ENCODE assay signal across 22 cellular contexts in the genomic region with DNA sequence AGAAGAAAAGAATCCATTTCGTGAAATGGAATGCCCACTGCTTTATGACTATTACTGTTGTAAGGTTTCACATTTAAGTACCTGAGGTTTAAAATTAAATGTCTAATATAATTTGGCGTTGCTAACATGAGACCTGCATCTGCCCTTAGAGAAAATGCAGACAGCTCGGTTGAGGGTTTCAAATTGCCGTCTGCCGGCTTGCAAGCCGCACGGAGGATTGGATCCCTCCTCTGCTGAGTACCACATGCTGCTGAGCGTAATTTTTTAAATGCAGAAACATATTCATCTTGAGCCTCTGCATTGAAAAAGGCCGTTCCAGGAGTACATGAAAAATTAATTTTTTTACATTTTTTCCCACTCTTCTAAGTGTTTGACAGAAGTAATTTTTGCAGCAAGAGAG.
A peak's percentile ranks its signal among the peaks of the same experiment; 100 is the strongest.
DNase-seq lines count a peak whose midpoint lies in the region; ATAC-seq, FAIRE-seq and TF ChIP-seq lines count a peak whose summit lies in the region.
"Had no signal": no experiment of that assay in that cellular context is flagged by ENCODE, and none has a peak within 500 bp of the region (broad histone marks: within the 10 kb centered on the region; RNA-seq: fewer than 3 reads in every experiment).

No MANE protein-coding gene starts in this region.

- no peak overlapping the region for H3K9ac ChIP-seq in HepG2 (ENCODE audit: insufficient read depth, low read depth, low read length)

- WGBS in HepG2 (ENCODE audit: low lambda C conversion rate), result 100% methylated on average over 9 of the region's 9 CpGs

- H3K27me3 ChIP-seq in HepG2 (ENCODE audit: control insufficient read depth in 1 of 2, insufficient read depth in 2 of 2, low read length in 2 of 2), result no peaks in the 10 kb centered on the region

- CTCF ChIA-PET in HepG2 (lab: Yijun Ruan, JAX; ENCODE audit: low intra/inter-chr PET ratio, low total read pairs), result interaction anchor here (2.0 kb wide), 1 partner anchor 246 kb away, joined by 18 read pairs; no protein-coding TSS in a partner anchor

- FAIRE-seq in HepG2 (lab: Jason Lieb, UNC), result no peak
- FAIRE-seq: A549, GM19239, H1 had no signal

- H3K36me3 Mint-ChIP-seq in activated T-helper 2 cell treated with anti-CD3 and anti-CD28 coated beads, Interferon-gamma antibody, Interleukin-2, Interleukin-4, amounts not matched to agents 10 μg/mL and 5 μg/mL and 100 μg/mL, durations not matched to agents 14 hours and 24 hours and 36 hours (ENCODE audit: low read depth), result no peaks in the 10 kb centered on the region
- H3K36me3 Mint-ChIP-seq: IgD-negative memory B cell had no signal

- no peak overlapping the region for H3K4me2 ChIP-seq in HepG2 (ENCODE audit: low read depth, low read length)
- H3K4me2 ChIP-seq: A549 had no signal

- H3K9me3 ChIP-seq in HepG2 (ENCODE audit: low read length), result no peaks in the 10 kb centered on the region
- H3K9me3 ChIP-seq: A549, Caco-2 had no signal

- no peak overlapping the region for H3K27ac ChIP-seq in coronary artery
- H3K27ac ChIP-seq in HepG2 (ENCODE audit: extremely low read length, insufficient read depth, low read length), result no peak overlapping the region
- H3K27ac ChIP-seq: 22Rv1, A549, C4-2B, HL-60 had no signal

- TF ChIP-seq EP300 in HepG2 (IDR thresholded peaks at IDR 0.05; ENCODE audit: low read depth in 2 of 2, low read length in 2 of 2) (no peak), HepG2 (CRISPR knock-in tag; IDR thresholded peaks at IDR 0.05; ENCODE audit: borderline replicate concordance) (no peak)

- no peak overlapping the region for H3K27ac Mint-ChIP-seq in activated T-helper 2 cell treated with anti-CD3 and anti-CD28 coated beads, Interferon-gamma antibody, Interleukin-2, Interleukin-4, amounts not matched to agents 10 μg/mL and 5 μg/mL and 100 μg/mL, durations not matched to agents 14 hours and 24 hours and 36 hours
- H3K27ac Mint-ChIP-seq: CD4-positive, alpha-beta T cell; IgD-negative memory B cell had no signal

- TF ChIP-seq POLR2A in HepG2 (IDR thresholded peaks at IDR 0.05; ENCODE audit: insufficient read depth in 1 of 2, low read depth in 2 of 2, low read length in 2 of 2), result no peak

- POLR2A ChIA-PET in HepG2 (lab: Yijun Ruan, JAX), result no interaction called here

- BruUV-seq in HepG2 (replicated peaks; lab: Mats Ljungman, UMichigan), result no TSS peak

- TF ChIP-seq RAD21 in HepG2 (CRISPR knock-in tag; IDR thresholded peaks at IDR 0.05), result no peak

- H3K4me1 Mint-ChIP-seq in activated T-helper 2 cell treated with anti-CD3 and anti-CD28 coated beads, Interferon-gamma antibody, Interleukin-2, Interleukin-4, amounts not matched to agents 10 μg/mL and 5 μg/mL and 100 μg/mL, durations not matched to agents 14 hours and 24 hours and 36 hours (ENCODE audit: low read depth), result no peaks in the 10 kb centered on the region
- H3K4me1 Mint-ChIP-seq: IgD-negative memory B cell had no signal

- H3K4me3 ChIP-seq in coronary artery, result no peak overlapping the region
- H3K4me3 ChIP-seq in HepG2 (replicated peaks in 1 of 3; ENCODE audit: insufficient read depth in 1 of 3, low read depth in 2 of 3, low read length in 3 of 3), result no peak overlapping the region
- H3K4me3 ChIP-seq: A549 had no signal

- H4K20me1 ChIP-seq in HepG2 (ENCODE audit: insufficient read depth, low read length), result no peaks in the 10 kb centered on the region

- no peak overlapping the region for H2AFZ ChIP-seq in HepG2 (ENCODE audit: low read length)

- no peaks in the 10 kb centered on the region for H3K27me3 Mint-ChIP-seq in activated T-helper 2 cell treated with anti-CD3 and anti-CD28 coated beads, Interferon-gamma antibody, Interleukin-2, Interleukin-4, amounts not matched to agents 10 μg/mL and 5 μg/mL and 100 μg/mL, durations not matched to agents 14 hours and 24 hours and 36 hours (ENCODE audit: low read depth)
- H3K27me3 Mint-ChIP-seq: IgD-negative memory B cell had no signal

- H3K36me3 ChIP-seq in HepG2 (replicated peaks in 1 of 2; ENCODE audit: control insufficient read depth in 1 of 2, insufficient read depth in 2 of 2, low read length in 2 of 2), result peaks cover 15 to 57% of the 10 kb centered on the region in 2 experiments

- in situ Hi-C loops in HepG2 (cut with HindIII; ENCODE audit: extremely low pct_ligation_motif_present, low pct_unique_long_range_greater_than_20kb), result no loop called here

- TF ChIP-seq CTCF in coronary artery (IDR thresholded peaks at IDR 0.05) (no peak), HepG2 (CRISPR knock-in tag; IDR thresholded peaks at IDR 0.05) (no peak)

- no peak overlapping the region for H3K4me3 Mint-ChIP-seq in activated T-helper 2 cell treated with anti-CD3 and anti-CD28 coated beads, Interferon-gamma antibody, Interleukin-2, Interleukin-4, amounts not matched to agents 10 μg/mL and 5 μg/mL and 100 μg/mL, durations not matched to agents 14 hours and 24 hours and 36 hours (ENCODE audit: low read depth)
- H3K4me3 Mint-ChIP-seq: CD4-positive, alpha-beta T cell; IgD-negative memory B cell had no signal

- peaks cover 11% of the 10 kb centered on the region for H3K9me3 Mint-ChIP-seq in activated T-helper 2 cell treated with anti-CD3 and anti-CD28 coated beads, Interferon-gamma antibody, Interleukin-2, Interleukin-4, amounts not matched to agents 10 μg/mL and 5 μg/mL and 100 μg/mL, durations not matched to agents 14 hours and 24 hours and 36 hours

- DNase-seq in NCI-H2227 treated with DMSO at 0.1 percent for 48 hours (lab: John Stamatoyannopoulos, UW) (peak; percentile 90), NCI-H2227 (lab: John Stamatoyannopoulos, UW; ENCODE audit: unreplicated experiment) (no peak), coronary artery (ENCODE audit: low spot score) (peak; percentile 3), left kidney (ENCODE audit: low read depth, low spot score) (peak; percentile 51), DMS79 treated with DMSO at 0.1 percent for 48 hours (lab: John Stamatoyannopoulos, UW) (no peak), HepG2 (ENCODE audit: low spot score) (no peak)
- DNase-seq in effector CD4-positive, alpha-beta T cell, result no peak
- no peak for DNase-seq in activated T-helper 2 cell treated with anti-CD3 and anti-CD28 coated beads, Interferon-gamma antibody, Interleukin-2, Interleukin-4, amounts not matched to agents 10 μg/mL and 5 μg/mL and 100 μg/mL, durations not matched to agents 14 hours and 24 hours and 36 hours (ENCODE audit: low spot score)
- DNase-seq: AML-193; Caco-2; CD4-positive, alpha-beta T cell; DMS153; DMS79; GF-D8; HCEC 1CT had no signal

- peaks cover 8% of the 10 kb centered on the region; the same call in 1 of the 2 replicates for H3K4me1 ChIP-seq in HepG2 (ENCODE audit: insufficient read depth, low read length)
- H3K4me1 ChIP-seq: Caco-2 had no signal

- no peaks in the 10 kb centered on the region for H3K79me2 ChIP-seq in HepG2 (ENCODE audit: insufficient read depth, low read length)

- ATAC-seq in HepG2, result no peak
- ATAC-seq: A549 had no signal

- intact Hi-C loops in HepG2 (cut with micrococcal nuclease; ENCODE audit: unreplicated experiment), result no loop called here
- intact Hi-C loops in activated T-helper 2 cell treated with anti-CD3 and anti-CD28 coated beads, Interferon-gamma antibody, Interleukin-2, Interleukin-4, amounts not matched to agents 10 μg/mL and 5 μg/mL and 100 μg/mL, durations not matched to agents 14 hours and 24 hours and 36 hours (cut with micrococcal nuclease), result no loop called here

TF ChIP-seq in HepG2, 621 proteins besides CTCF, POLR2A, EP300 and RAD21:
- TF ChIP-seq ZSCAN25 (CRISPR knock-in tag; IDR thresholded peaks at IDR 0.05), result no peak
- TF ChIP-seq ZNF235 (CRISPR knock-in tag; IDR thresholded peaks at IDR 0.05; ENCODE audit: borderline replicate concordance), result no peak

Comparison
In these comparisons a context has a peak if more than half of its experiments do, and no peak if none do; other contexts are left out.
1. DNase-seq: peak in NCI-H2227 treated with DMSO at 0.1 percent for 48 hours (single experiment), coronary artery (single experiment) and left kidney (single experiment); none in NCI-H2227 (single experiment), effector CD4-positive, alpha-beta T cell (single experiment), DMS79 treated with DMSO at 0.1 percent for 48 hours (single experiment), HepG2 (single experiment) and activated T-helper 2 cell treated with anti-CD3 and anti-CD28 coated beads, Interferon-gamma antibody, Interleukin-2, Interleukin-4, amounts not matched to agents 10 μg/mL and 5 μg/mL and 100 μg/mL, durations not matched to agents 14 hours and 24 hours and 36 hours (single experiment).